7 cellular contexts compared by ENCODE assay signal in the genomic region with DNA sequence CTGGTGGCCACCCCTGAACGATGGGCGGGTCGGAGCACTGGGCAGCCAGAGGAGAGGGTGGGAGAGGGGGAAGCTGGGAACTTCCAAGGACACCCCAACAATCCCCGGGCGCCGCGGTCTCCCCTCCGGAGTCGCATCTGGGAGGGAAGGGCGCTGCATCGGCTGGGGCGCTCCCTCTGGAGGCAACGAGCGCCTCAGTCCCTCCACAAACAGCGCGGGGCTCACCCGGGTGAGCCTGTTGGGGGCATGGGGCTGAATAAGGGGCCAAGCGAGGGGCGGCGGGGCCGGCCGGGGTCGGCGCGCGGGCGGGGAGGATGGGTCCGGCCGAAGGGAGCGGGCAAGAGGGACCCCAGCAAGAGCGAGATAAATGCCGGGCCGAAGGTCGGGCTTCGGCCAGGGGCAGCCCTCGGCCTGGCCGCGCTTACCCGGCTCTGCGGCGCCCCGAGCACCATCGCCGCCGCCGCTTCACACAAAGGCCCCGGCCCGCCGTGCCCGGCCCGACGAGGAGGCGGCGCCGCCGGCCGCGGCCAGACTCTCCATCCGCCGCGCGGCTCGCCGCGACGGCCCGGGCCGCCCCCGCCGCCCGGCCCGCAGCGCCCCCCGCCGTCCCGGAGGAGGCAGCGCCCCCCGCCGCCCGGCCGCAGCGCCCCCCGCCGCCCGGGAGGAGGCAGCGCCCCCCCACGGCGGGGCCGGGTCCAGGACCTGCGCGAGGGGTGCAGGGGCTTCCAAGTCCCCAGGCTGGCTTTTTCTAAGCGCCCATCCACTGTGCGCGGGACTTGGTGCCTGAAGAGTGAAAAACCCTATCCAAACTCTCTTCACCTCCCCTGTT. TPM values are rescaled to one million over a fixed set of nuclear protein-coding genes. Genes with fewer than 3 reads are reported as not detected.
DNase-seq lines count a peak whose midpoint lies in the region; ATAC-seq, FAIRE-seq and TF ChIP-seq lines count a peak whose summit lies in the region.

A gene with protein sequence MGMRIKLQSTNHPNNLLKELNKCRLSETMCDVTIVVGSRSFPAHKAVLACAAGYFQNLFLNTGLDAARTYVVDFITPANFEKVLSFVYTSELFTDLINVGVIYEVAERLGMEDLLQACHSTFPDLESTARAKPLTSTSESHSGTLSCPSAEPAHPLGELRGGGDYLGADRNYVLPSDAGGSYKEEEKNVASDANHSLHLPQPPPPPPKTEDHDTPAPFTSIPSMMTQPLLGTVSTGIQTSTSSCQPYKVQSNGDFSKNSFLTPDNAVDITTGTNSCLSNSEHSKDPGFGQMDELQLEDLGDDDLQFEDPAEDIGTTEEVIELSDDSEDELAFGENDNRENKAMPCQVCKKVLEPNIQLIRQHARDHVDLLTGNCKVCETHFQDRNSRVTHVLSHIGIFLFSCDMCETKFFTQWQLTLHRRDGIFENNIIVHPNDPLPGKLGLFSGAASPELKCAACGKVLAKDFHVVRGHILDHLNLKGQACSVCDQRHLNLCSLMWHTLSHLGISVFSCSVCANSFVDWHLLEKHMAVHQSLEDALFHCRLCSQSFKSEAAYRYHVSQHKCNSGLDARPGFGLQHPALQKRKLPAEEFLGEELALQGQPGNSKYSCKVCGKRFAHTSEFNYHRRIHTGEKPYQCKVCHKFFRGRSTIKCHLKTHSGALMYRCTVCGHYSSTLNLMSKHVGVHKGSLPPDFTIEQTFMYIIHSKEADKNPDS (minus strand): TSS at position 567 of the 829 bp plus-strand sequence. CDS start 1,629 bp downstream, outside the sequence.

- TF ChIP-seq POLR2A in GM12892 (IDR thresholded peaks at IDR 0.05; ENCODE audit: low read depth, low read length) = peak; percentile 74; the same call in 1 of the 2 replicates

- peak within 1 kb of the TSS; percentile 41 for H3K27ac ChIP-seq in layer of hippocampus (ENCODE audit: low read depth, low read length)

- ATAC-seq in HG02588 (IDR thresholded peaks at IDR 0.05; ENCODE audit: unreplicated experiment) = peak; percentile 65

- H3K27me3 ChIP-seq in layer of hippocampus (ENCODE audit: control insufficient read depth, insufficient read depth, low read length) = no peaks in the 10 kb centered on the region

- DNase-seq in GM12892 (ENCODE audit: insufficient read length) (peak; percentile 81), NCI-H146 (lab: John Stamatoyannopoulos, UW) (peak; percentile 72), cerebellar cortex (ENCODE audit: low spot score) (peak; percentile 33)
- peak; percentile 24 to 72 (median 57) for DNase-seq in activated CD4-positive, CD25-positive, alpha-beta regulatory T cell (lab: John Stamatoyannopoulos, UW)
- DNase-seq in stimulated activated CD4-positive, alpha-beta T cell treated with anti-CD3 and anti-CD28 coated beads, Interleukin-2, amount 100 ng/mL, for 48 hours = peak; percentile 58 to 64

- FAIRE-seq in GM12892 (lab: Jason Lieb, UNC) = peak; percentile 58

RNA-seq across cellular contexts. Expression of the gene that starts here (rescaled TPM):
- polyA plus RNA-seq in GM12892 (2012; ENCODE audit: missing spikeins) = 3.1 TPM

Comparison
In these comparisons a context has a peak if more than half of its experiments do, and no peak if none do; other contexts are left out.
1. Peak in every context shown above with its lines: DNase-seq, ATAC-seq and H3K27ac ChIP-seq.